ENCODE assay signal across 1 cellular context in genomic region chr11:64232182-64233018, GRCh38.
TF ChIP-seq lines count a peak whose summit lies in the region.

No MANE protein-coding gene starts in this region.

TF ChIP-seq in HepG2, 621 proteins besides CTCF, POLR2A, EP300 and RAD21:
- TF ChIP-seq AFF4 (CRISPR knock-in tag; IDR thresholded peaks at IDR 0.05) (no peak), ZFP62 (CRISPR knock-in tag; IDR thresholded peaks at IDR 0.05) (no peak), MTERF4 (CRISPR knock-in tag; IDR thresholded peaks at IDR 0.05) (no peak), ZNF687 (CRISPR knock-in tag; IDR thresholded peaks at IDR 0.05) (peak; percentile 37), ZBTB38 (CRISPR knock-in tag; IDR thresholded peaks at IDR 0.05) (0 out of 2 replicates have a peak, but pooled peaks have one; percentile 15), NFYB (CRISPR knock-in tag; IDR thresholded peaks at IDR 0.05) (no peak), HES4 (CRISPR knock-in tag; IDR thresholded peaks at IDR 0.05; ENCODE audit: borderline replicate concordance) (no peak), ZBTB40 (IDR thresholded peaks at IDR 0.05) (no peak), ZBTB40 (CRISPR knock-in tag; IDR thresholded peaks at IDR 0.05) (no peak), LBX2 (CRISPR knock-in tag; IDR thresholded peaks at IDR 0.05; ENCODE audit: borderline replicate concordance) (no peak), ZBTB43 (CRISPR knock-in tag; conservative IDR thresholded peaks at IDR 0.05) (no peak), PHF8 (CRISPR knock-in tag; IDR thresholded peaks at IDR 0.05) (no peak), ZNF713 (CRISPR knock-in tag; IDR thresholded peaks at IDR 0.05) (no peak), GFI1 (CRISPR knock-in tag; IDR thresholded peaks at IDR 0.05; ENCODE audit: borderline replicate concordance) (no peak), CEBPB (IDR thresholded peaks at IDR 0.05; ENCODE audit: borderline replicate concordance, low read depth, low read length) (no peak), ZNF572 (CRISPR knock-in tag; IDR thresholded peaks at IDR 0.05) (no peak), SMARCE1 (IDR thresholded peaks at IDR 0.05; ENCODE audit: borderline replicate concordance) (no peak), GABPA (IDR thresholded peaks at IDR 0.05; ENCODE audit: low read depth, low read length) (no peak), GABPA (CRISPR knock-in tag; IDR thresholded peaks at IDR 0.05; ENCODE audit: low read depth) (no peak)
